8 cellular contexts compared by ENCODE assay signal in the genomic region with DNA sequence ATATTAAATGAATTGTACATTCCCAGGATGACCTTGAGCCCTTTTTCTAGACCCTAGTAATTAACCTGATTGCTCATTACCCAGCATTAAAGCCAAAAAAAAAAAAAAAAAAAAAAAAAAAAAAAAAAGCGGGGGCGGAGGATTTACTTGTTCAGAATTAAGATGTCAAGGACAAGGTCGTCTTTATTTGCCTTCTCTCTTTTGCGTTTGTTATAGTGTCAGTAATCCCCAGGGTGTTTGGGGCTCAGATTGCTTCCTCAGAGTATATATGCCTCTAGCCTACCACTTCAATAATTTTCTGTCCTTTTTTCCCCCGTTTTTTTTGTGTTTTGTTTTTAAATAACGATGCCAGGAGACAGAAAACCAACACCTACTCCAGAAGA.
DNase-seq lines count a peak whose midpoint lies in the region; ATAC-seq and TF ChIP-seq lines count a peak whose summit lies in the region.

No MANE protein-coding gene starts in this region.

- H3K27ac Mint-ChIP-seq in nephron progenitor cell = peak overlapping the region; percentile 80

- H3K4me1 Mint-ChIP-seq in nephron progenitor cell = peaks cover 69% of the 10 kb centered on the region

- H3K36me3 ChIP-seq in WERI-Rb-1 = no peaks in the 10 kb centered on the region

- ATAC-seq in GM18861 (IDR thresholded peaks at IDR 0.05; ENCODE audit: unreplicated experiment) (peak; percentile 20), HG03064 (IDR thresholded peaks at IDR 0.05; ENCODE audit: low read depth, unreplicated experiment) (peak; percentile 54)

- peak overlapping the region; percentile 36 for H3K4me3 ChIP-seq in WERI-Rb-1 (ENCODE audit: low read depth, low read length)

- no peaks in the 10 kb centered on the region for H3K27me3 Mint-ChIP-seq in nephron progenitor cell (ENCODE audit: low read depth, poor library complexity)

- peak; percentile 29 for DNase-seq in WERI-Rb-1
- DNase-seq in nephron progenitor cell = no peak
- no peak for DNase-seq in GM13977 (ENCODE audit: low spot score)
- no peak for DNase-seq in activated CD4-positive, alpha-beta T cell treated with anti-CD3 and anti-CD28 coated beads for 48 hours
- no peak for DNase-seq in NCI-H2227 treated with DMSO at 0.1 percent for 48 hours (lab: John Stamatoyannopoulos, UW)

- H3K9me3 ChIP-seq in WERI-Rb-1 (ENCODE audit: severe bottlenecking) = no peaks in the 10 kb centered on the region

- peaks cover 28% of the 10 kb centered on the region for H3K36me3 Mint-ChIP-seq in nephron progenitor cell (ENCODE audit: low read depth)

- in situ Hi-C loops in GM13977 (cut with MboI; ENCODE audit: low pct_unique_long_range_greater_than_20kb, low sequenced_read_pairs, unreplicated experiment) = no loop called here

- peaks cover 4% of the 10 kb centered on the region for H3K9me3 Mint-ChIP-seq in nephron progenitor cell

- H3K4me3 Mint-ChIP-seq in nephron progenitor cell = peak overlapping the region; percentile 14

- H3K27me3 ChIP-seq in WERI-Rb-1 (ENCODE audit: insufficient read depth, low read depth, severe bottlenecking) = no peaks in the 10 kb centered on the region

- H3K27ac ChIP-seq in 22Rv1 (peak overlapping the region; percentile 61), WERI-Rb-1 (peak overlapping the region; percentile 91)

- TF ChIP-seq CTCF in 22Rv1 (IDR thresholded peaks at IDR 0.05) = no peak
- TF ChIP-seq CTCF in WERI-Rb-1 (IDR thresholded peaks at IDR 0.05; ENCODE audit: low read depth, low read length) = no peak
- no peak for TF ChIP-seq CTCF in nephron progenitor cell (IDR thresholded peaks at IDR 0.05)
- no peak for TF ChIP-seq CTCF in GM13977 (IDR thresholded peaks at IDR 0.05; ENCODE audit: extremely low read depth, insufficient read depth, missing control alignments)
